In the genomic region with DNA sequence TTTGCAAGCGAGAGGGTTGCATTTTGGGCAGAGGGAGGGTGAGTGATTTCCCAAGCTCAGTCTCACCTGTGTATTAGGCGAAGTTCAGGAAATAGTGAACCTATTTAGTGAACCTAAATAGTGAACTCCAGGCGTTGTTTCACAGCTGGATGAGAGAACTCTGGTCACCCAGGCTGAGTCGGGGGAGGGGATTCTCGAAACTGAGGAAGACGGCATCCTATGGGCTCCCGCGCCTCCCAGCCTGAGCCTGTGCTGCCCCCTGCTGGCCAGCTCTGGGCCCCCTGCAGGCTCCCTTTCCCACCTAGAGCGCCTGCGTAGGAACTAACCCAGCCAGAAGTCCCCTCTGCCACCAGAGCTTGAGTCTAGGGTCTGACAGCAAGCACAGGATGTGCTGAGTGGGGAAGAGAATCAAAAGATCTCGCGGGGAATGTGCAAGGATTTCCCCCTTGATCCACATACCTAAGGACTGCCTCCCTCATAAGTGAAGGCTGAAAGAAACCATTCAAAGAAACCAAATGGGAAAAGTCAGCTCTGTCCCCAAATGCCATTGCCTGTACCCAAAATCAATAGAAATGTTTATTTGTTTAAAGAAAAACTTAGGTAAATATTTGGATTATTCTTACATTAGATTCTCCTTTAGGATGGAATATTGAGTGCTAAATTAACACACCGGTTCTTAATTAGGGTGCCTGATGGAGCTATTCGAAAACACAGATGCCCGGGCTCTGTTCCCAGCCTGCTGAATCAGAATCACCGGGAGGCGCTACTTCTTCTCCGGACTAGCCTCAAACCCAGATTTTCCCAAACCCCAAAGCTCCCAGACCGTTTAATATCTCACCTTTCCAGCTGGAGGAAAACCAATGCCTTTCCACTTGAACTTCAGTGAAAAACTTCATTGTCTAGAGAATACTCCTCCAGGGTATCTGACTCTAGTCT, we compare ENCODE assay signal across 1 cellular context.
TF ChIP-seq lines count a peak whose summit lies in the region.

No MANE protein-coding gene starts in this region.

TF ChIP-seq in HepG2, 621 proteins besides CTCF, POLR2A, EP300 and RAD21 (continued from another document):
- TF ChIP-seq, protein P1, sequence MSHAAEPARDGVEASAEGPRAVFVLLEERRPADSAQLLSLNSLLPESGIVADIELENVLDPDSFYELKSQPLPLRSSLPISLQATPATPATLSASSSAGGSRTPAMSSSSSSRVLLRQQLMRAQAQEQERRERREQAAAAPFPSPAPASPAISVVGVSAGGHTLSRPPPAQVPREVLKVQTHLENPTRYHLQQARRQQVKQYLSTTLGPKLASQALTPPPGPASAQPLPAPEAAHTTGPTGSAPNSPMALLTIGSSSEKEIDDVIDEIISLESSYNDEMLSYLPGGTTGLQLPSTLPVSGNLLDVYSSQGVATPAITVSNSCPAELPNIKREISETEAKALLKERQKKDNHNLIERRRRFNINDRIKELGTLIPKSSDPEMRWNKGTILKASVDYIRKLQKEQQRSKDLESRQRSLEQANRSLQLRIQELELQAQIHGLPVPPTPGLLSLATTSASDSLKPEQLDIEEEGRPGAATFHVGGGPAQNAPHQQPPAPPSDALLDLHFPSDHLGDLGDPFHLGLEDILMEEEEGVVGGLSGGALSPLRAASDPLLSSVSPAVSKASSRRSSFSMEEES (CRISPR knock-in tag; IDR thresholded peaks at IDR 0.05): peak; percentile 29; the same call in 1 of the 2 replicates
- TF ChIP-seq ZBTB33 (CRISPR knock-in tag; IDR thresholded peaks at IDR 0.05): peak; percentile 75
- peak; percentile 82; the same call in 1 of the 2 replicates for TF ChIP-seq CBX5 (CRISPR knock-in tag; IDR thresholded peaks at IDR 0.05; ENCODE audit: borderline replicate concordance)
- TF ChIP-seq SAP130 (CRISPR knock-in tag; IDR thresholded peaks at IDR 0.05; ENCODE audit: low read depth): peak; percentile 60
- TF ChIP-seq IKZF5 (CRISPR knock-in tag; IDR thresholded peaks at IDR 0.05): peak; percentile 85; the same call in 1 of the 2 replicates
